ENCODE assay signal across 8 cellular contexts in genomic region chr7:102713011-102713690, GRCh38. TPM values are rescaled to one million over a fixed set of nuclear protein-coding genes. Genes with fewer than 3 reads are reported as not detected.
DNase-seq lines count a peak whose midpoint lies in the region; ATAC-seq, FAIRE-seq and TF ChIP-seq lines count a peak whose summit lies in the region.
"Not testable (repeated sequence)": the region's sequence is repeated elsewhere in the genome, so short reads cannot be mapped to it uniquely, and the experiment has no call there.

No MANE protein-coding gene starts in this region.

- CTCF ChIA-PET in mammary epithelial cell (lab: Charles Lee; ENCODE audit: low non-redundant PET) = not testable (repeated sequence)

- ATAC-seq in GM19395 (IDR thresholded peaks at IDR 0.05; ENCODE audit: unreplicated experiment) (peak; percentile 79), HG02610 (IDR thresholded peaks at IDR 0.05; ENCODE audit: unreplicated experiment) (peak; percentile 69), HG03280 (IDR thresholded peaks at IDR 0.05; ENCODE audit: unreplicated experiment) (peak; percentile 40)

- H3K4me3 ChIP-seq in NB4 (ENCODE audit: low read depth, low read length); mammary epithelial cell (replicated peaks in 1 of 3; ENCODE audit: insufficient read depth in 1 of 3, low read depth in 2 of 3, low read length in 3 of 3): not testable (repeated sequence)

- H3K4me1 ChIP-seq in mammary epithelial cell (ENCODE audit: insufficient read depth, low read length) = peaks cover 13% of the 10 kb centered on the region

- not testable (repeated sequence) for TF ChIP-seq CTCF in NB4 (IDR thresholded peaks at IDR 0.05; ENCODE audit: low read depth, low read length); mammary epithelial cell (conservative IDR thresholded peaks at IDR 0.05 in 1 of 2, IDR thresholded peaks at IDR 0.05 in 1 of 2; ENCODE audit: extremely low read depth in 1 of 2, insufficient read depth in 1 of 2, low read depth in 1 of 2, low read length in 2 of 2)

- H3K79me2 ChIP-seq in mammary epithelial cell (ENCODE audit: insufficient read depth, low read length) = not testable (repeated sequence)

- DNase-seq in GM12891 (ENCODE audit: insufficient read length, low spot score) = not testable (repeated sequence)
- DNase-seq in NB4 (ENCODE audit: low read depth) (peak; percentile 46), mammary epithelial cell (peak; percentile 10)
- peak; percentile 19 to 39 for DNase-seq in activated CD4-positive, alpha-beta T cell treated with anti-CD3 and anti-CD28 coated beads, Interleukin-2, amount 50 U/mL, for 48 hours
- peak; percentile 42 for DNase-seq in stimulated activated CD8-positive, alpha-beta memory T cell treated with anti-CD3 and anti-CD28 coated beads, Interleukin-4, amount 100 ng/mL, for 48 hours

- intact Hi-C loops in mammary epithelial cell (cut with micrococcal nuclease) = not testable (repeated sequence)

- not testable (repeated sequence) for H3K36me3 ChIP-seq in mammary epithelial cell (ENCODE audit: insufficient read depth, low read length)

- TF ChIP-seq POLR2A in GM12891 (IDR thresholded peaks at IDR 0.05; ENCODE audit: low read depth, low read length) = 0 out of 2 replicates have a peak, but pooled peaks have one; percentile 31
- TF ChIP-seq POLR2A in NB4 (IDR thresholded peaks at IDR 0.05; ENCODE audit: extremely low read depth, insufficient read length) = not testable (repeated sequence)

- peak overlapping the region; percentile 45 for H3K4me2 ChIP-seq in mammary epithelial cell (ENCODE audit: insufficient read depth, low read depth, low read length)

- not testable (repeated sequence) for H3K9ac ChIP-seq in mammary epithelial cell (ENCODE audit: insufficient read depth, low read length)

- peak overlapping the region; percentile 80 for H2AFZ ChIP-seq in mammary epithelial cell (ENCODE audit: low read depth, low read length)

- H3K27me3 ChIP-seq in mammary epithelial cell (ENCODE audit: insufficient read depth, low read length) = not testable (repeated sequence)

- not testable (repeated sequence) for H3K9me3 ChIP-seq in mammary epithelial cell (replicated peaks; ENCODE audit: insufficient read depth, low read length)

- dilution Hi-C loops in mammary epithelial cell (cut with HindIII; ENCODE audit: low sequenced_read_pairs) = not testable (repeated sequence)

- H3K27ac ChIP-seq in mammary epithelial cell (ENCODE audit: insufficient read depth, low read depth, low read length) = peak overlapping the region; percentile 37

- not testable (repeated sequence) for H4K20me1 ChIP-seq in mammary epithelial cell (ENCODE audit: insufficient read depth, low read length)

- not testable (repeated sequence) for FAIRE-seq in GM12891 (lab: Jason Lieb, UNC)

- WGBS in mammary epithelial cell (ENCODE audit: low coverage, missing lambda C conversion rate) = 39% methylated on average over 5 of the region's 5 CpGs

- not testable (repeated sequence) for BruUV-seq in mammary epithelial cell (replicated peaks; lab: Mats Ljungman, UMichigan)

- in situ Hi-C loops in mammary epithelial cell (cut with MboI; ENCODE audit: low sequenced_read_pairs in 2 of 2) = not testable (repeated sequence)

TF ChIP-seq in GM12891, 5 proteins besides CTCF, POLR2A, EP300 and RAD21:
- TF ChIP-seq SPI1 (IDR thresholded peaks at IDR 0.05; ENCODE audit: low read depth, low read length) (peak; percentile 59), POU2F2 (IDR thresholded peaks at IDR 0.05; ENCODE audit: low read depth, low read length) (0 out of 2 replicates have a peak, but pooled peaks have one; percentile 40)

RNA-seq across cellular contexts. Expression of gene FAM185A, which starts 35.6 kb away (rescaled TPM):
- 4.0 TPM for polyA plus RNA-seq in GM12891 (2012; ENCODE audit: low read depth, missing spikeins)
- 10 to 100 TPM in 1 of 2 donors, 1 to 10 TPM in 1; 8.9 to 13.8 TPM for total RNA-seq in mammary epithelial cell
- 4.5 TPM for polyA plus RNA-seq in mammary epithelial cell
- 11.3 TPM for polyA minus RNA-seq in mammary epithelial cell

RNA-seq across cellular contexts. Expression of gene POLR2J2, which starts 41.7 kb away (rescaled TPM):
- 1.0 TPM for polyA plus RNA-seq in GM12891 (2012; ENCODE audit: low read depth, missing spikeins)
- 10 to 100 TPM in 1 of 2 donors, 1 to 10 TPM in 1; 4.2 to 12.1 TPM for total RNA-seq in mammary epithelial cell
- polyA plus RNA-seq in mammary epithelial cell = 0.41 TPM
- not detected for polyA minus RNA-seq in mammary epithelial cell
